9 cellular contexts compared by ENCODE assay signal in the genomic region with DNA sequence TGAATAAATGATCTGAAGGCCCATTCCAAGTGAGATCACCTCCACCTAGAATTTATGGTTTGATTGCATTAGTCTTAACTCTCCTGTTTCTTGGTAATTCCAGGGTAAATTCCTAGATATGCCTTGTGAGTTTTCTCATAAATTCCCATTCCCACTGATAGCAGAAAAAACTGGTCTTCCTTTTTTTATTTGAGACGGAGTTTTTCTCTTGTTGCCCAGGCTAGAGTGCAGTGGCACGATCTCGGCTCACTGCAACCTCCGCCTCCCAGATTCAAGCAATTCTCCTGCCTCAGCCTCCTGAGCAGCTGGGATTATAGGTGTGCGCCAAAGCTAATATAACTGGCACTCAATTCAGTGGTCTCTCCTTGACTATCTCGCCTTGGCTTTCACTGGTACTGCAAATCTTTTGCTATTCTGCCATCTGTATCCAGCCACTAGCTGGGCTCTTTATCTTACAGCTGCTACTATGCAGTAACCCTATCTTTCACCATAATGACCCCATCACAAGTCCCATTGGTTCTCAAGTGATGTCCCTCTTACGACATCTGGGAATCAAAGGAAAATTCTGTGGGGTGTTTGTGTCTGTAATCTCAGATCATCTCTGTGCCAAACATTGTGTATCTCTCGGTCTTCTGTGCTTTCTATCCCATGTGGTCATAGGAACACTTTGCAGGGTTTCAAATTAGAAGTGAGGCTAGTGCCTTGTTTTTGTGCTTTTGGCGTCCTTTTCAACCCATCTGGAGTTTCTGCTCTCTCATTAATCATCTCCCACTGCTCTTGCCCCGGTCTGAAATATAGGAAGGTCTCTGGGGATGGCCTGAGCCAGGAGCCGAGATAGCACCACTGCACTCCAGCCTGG. TPM values are rescaled to one million over a fixed set of nuclear protein-coding genes. Genes with fewer than 3 reads are reported as not detected.
A peak's percentile ranks its signal among the peaks of the same experiment; 100 is the strongest.
DNase-seq lines count a peak whose midpoint lies in the region; ATAC-seq and TF ChIP-seq lines count a peak whose summit lies in the region.
"Had no signal": no experiment of that assay in that cellular context is flagged by ENCODE, and none has a peak within 500 bp of the region (broad histone marks: within the 10 kb centered on the region; RNA-seq: fewer than 3 reads in every experiment).

No MANE protein-coding gene starts in this region.

- ATAC-seq in GM18517 (IDR thresholded peaks at IDR 0.05; ENCODE audit: unreplicated experiment): no peak

- no peak overlapping the region for H3K4me3 Mint-ChIP-seq in activated naive CD4-positive, alpha-beta T cell treated with anti-CD3 and anti-CD28 coated beads for 36 hours
- H3K4me3 Mint-ChIP-seq: activated naive CD8-positive, alpha-beta T cell treated with anti-CD3 and anti-CD28 coated beads, Interleukin-2, amount 10 ng/mL, durations not matched to agents 7 days and 5 days had no signal

- TF ChIP-seq EP300 in transverse colon (IDR thresholded peaks at IDR 0.05; ENCODE audit: low read depth): no peak

- no peak overlapping the region for H2AFZ ChIP-seq in mammary epithelial cell (ENCODE audit: low read depth, low read length)

- H4K20me1 ChIP-seq in mammary epithelial cell (ENCODE audit: insufficient read depth, low read length): no peaks in the 10 kb centered on the region

- no peaks in the 10 kb centered on the region for H3K27me3 ChIP-seq in transverse colon
- no peaks in the 10 kb centered on the region for H3K27me3 ChIP-seq in H7 (ENCODE audit: control insufficient read depth, insufficient read depth, low read length)
- H3K27me3 ChIP-seq in mammary epithelial cell (ENCODE audit: insufficient read depth, low read length): no peaks in the 10 kb centered on the region

- peaks cover 27% of the 10 kb centered on the region for H3K36me3 Mint-ChIP-seq in activated naive CD4-positive, alpha-beta T cell treated with anti-CD3 and anti-CD28 coated beads for 36 hours (ENCODE audit: low read depth)

- H3K4me1 ChIP-seq in transverse colon (peaks cover 0 to 3% (median 0%) of the 10 kb centered on the region in 4 donors), mammary epithelial cell (ENCODE audit: insufficient read depth, low read length) (peaks cover 11% of the 10 kb centered on the region)

- no peak overlapping the region for H3K4me3 ChIP-seq in transverse colon
- H3K4me3 ChIP-seq in H7 (ENCODE audit: insufficient read depth, low read depth, low read length): no peak overlapping the region
- H3K4me3 ChIP-seq in mammary epithelial cell (replicated peaks in 1 of 3; ENCODE audit: insufficient read depth in 1 of 3, low read depth in 2 of 3, low read length in 3 of 3): no peak overlapping the region

- TF ChIP-seq POLR2A in transverse colon (IDR thresholded peaks at IDR 0.05): peak; percentile 10

- no peaks in the 10 kb centered on the region for H3K9me3 Mint-ChIP-seq in activated naive CD4-positive, alpha-beta T cell treated with anti-CD3 and anti-CD28 coated beads for 36 hours
- H3K9me3 Mint-ChIP-seq: activated naive CD8-positive, alpha-beta T cell treated with anti-CD3 and anti-CD28 coated beads, Interleukin-2, amount 10 ng/mL, durations not matched to agents 7 days and 5 days had no signal

- WGBS in transverse colon (ENCODE audit: low coverage in 1 of 2), 2 donors: 70 to 76% methylated on average over 4 to 11 of the region's 11 CpGs
- 80% methylated on average over 11 of the region's 11 CpGs for WGBS in mammary epithelial cell (ENCODE audit: low coverage, missing lambda C conversion rate)

- intact Hi-C loops in activated naive CD4-positive, alpha-beta T cell treated with anti-CD3 and anti-CD28 coated beads for 36 hours (cut with micrococcal nuclease): loop anchor here (1.0 kb wide), 1 partner anchor 15 kb away; a partner anchor contains a TSS
- intact Hi-C loops in transverse colon (cut with DNase I; ENCODE audit: low total_unique reads) (no loop called here), mammary epithelial cell (cut with micrococcal nuclease) (no loop called here)

- H3K27me3 Mint-ChIP-seq in activated naive CD4-positive, alpha-beta T cell treated with anti-CD3 and anti-CD28 coated beads for 36 hours (ENCODE audit: low read depth): no peaks in the 10 kb centered on the region

- dilution Hi-C loops in mammary epithelial cell (cut with HindIII; ENCODE audit: low sequenced_read_pairs): no loop called here

- CTCF ChIA-PET in activated naive CD4-positive, alpha-beta T cell treated with anti-CD3 and anti-CD28 coated beads for 36 hours (lab: Charles Lee): interaction anchor here (1.6 kb wide), 1 partner anchor 45 kb away, joined by 4 read pairs; no protein-coding TSS in a partner anchor
- CTCF ChIA-PET in mammary epithelial cell (lab: Charles Lee; ENCODE audit: low non-redundant PET): no interaction called here

- TF ChIP-seq CTCF in transverse colon (IDR thresholded peaks at IDR 0.05) (no peak), mammary epithelial cell (conservative IDR thresholded peaks at IDR 0.05 in 1 of 2, IDR thresholded peaks at IDR 0.05 in 1 of 2; ENCODE audit: extremely low read depth in 1 of 2, insufficient read depth in 1 of 2, low read depth in 1 of 2, low read length in 2 of 2) (no peak)

- no peak overlapping the region for H3K9ac ChIP-seq in mammary epithelial cell (ENCODE audit: insufficient read depth, low read length)

- H3K4me2 ChIP-seq in mammary epithelial cell (ENCODE audit: insufficient read depth, low read depth, low read length): no peak overlapping the region

- in situ Hi-C loops in transverse colon (cut with MboI; ENCODE audit: low pct_ligation_motif_present in 1 of 4, low pct_unique_long_range_greater_than_20kb in 1 of 4, low sequenced_read_pairs in 3 of 4): loop anchor here in 1 of 4 donors (25.0 kb wide), 1 partner anchor 1972 kb away; a partner anchor contains a TSS
- in situ Hi-C loops in mammary epithelial cell (cut with MboI; ENCODE audit: low sequenced_read_pairs in 2 of 2): no loop called here

- peaks cover 6% of the 10 kb centered on the region for H3K4me1 Mint-ChIP-seq in activated naive CD4-positive, alpha-beta T cell treated with anti-CD3 and anti-CD28 coated beads for 36 hours (ENCODE audit: low read depth)

- BruUV-seq in mammary epithelial cell (replicated peaks; lab: Mats Ljungman, UMichigan): no TSS peak

- H3K27ac ChIP-seq in transverse colon (no peak overlapping the region), mammary epithelial cell (ENCODE audit: insufficient read depth, low read depth, low read length) (no peak overlapping the region)

- H3K36me3 ChIP-seq in transverse colon: peaks cover 0 to 36% (median 15%) of the 10 kb centered on the region in 4 donors
- H3K36me3 ChIP-seq in H7 (replicated peaks; ENCODE audit: control insufficient read depth, insufficient read depth, low read length): peaks cover 9% of the 10 kb centered on the region
- peaks cover 29% of the 10 kb centered on the region for H3K36me3 ChIP-seq in mammary epithelial cell (ENCODE audit: insufficient read depth, low read length)

- H3K9me3 ChIP-seq in transverse colon (no peaks in the 10 kb centered on the region), mammary epithelial cell (replicated peaks; ENCODE audit: insufficient read depth, low read length) (no peaks in the 10 kb centered on the region)

- H3K27ac Mint-ChIP-seq in activated naive CD4-positive, alpha-beta T cell treated with anti-CD3 and anti-CD28 coated beads for 36 hours: peak overlapping the region; percentile 32

- no peak for DNase-seq in activated naive CD4-positive, alpha-beta T cell treated with anti-CD3 and anti-CD28 coated beads for 36 hours
- DNase-seq in activated naive CD4-positive, alpha-beta T cell treated with Interleukin-2 at 50 U/mL for 16 hours: no peak
- peak; percentile 50 for DNase-seq in fibroblast of peridontal ligament (ENCODE audit: extremely low read depth)
- no peak for DNase-seq in transverse colon
- no peak for DNase-seq in H7
- no peak for DNase-seq in mammary epithelial cell
- DNase-seq: activated naive CD8-positive, alpha-beta T cell treated with anti-CD3 and anti-CD28 coated beads, Interleukin-2, amount 10 ng/mL, durations not matched to agents 7 days and 5 days had no signal

- peaks cover 14% of the 10 kb centered on the region for H3K79me2 ChIP-seq in mammary epithelial cell (ENCODE audit: insufficient read depth, low read length)

TF ChIP-seq in PFSK-1, 5 proteins besides CTCF, POLR2A, EP300 and RAD21 (continues in another document):
- peak; percentile 53; the same call in 1 of the 2 replicates for TF ChIP-seq POLR2AphosphoS5 (IDR thresholded peaks at IDR 0.05; ENCODE audit: low read depth, low read length)
- no peak for TF ChIP-seq SIN3A (IDR thresholded peaks at IDR 0.05; ENCODE audit: borderline replicate concordance, insufficient read depth, low read length)

RNA-seq across cellular contexts. Expression of a gene that starts 14.4 kb away (rescaled TPM):
- total RNA-seq in activated naive CD4-positive, alpha-beta T cell treated with anti-CD3 and anti-CD28 coated beads for 36 hours: 100 to 1,000 TPM; 679 to 704 TPM
- polyA plus RNA-seq in PFSK-1 (2012; ENCODE audit: insufficient read length, low read depth): 451 TPM
- 100 to 1,000 TPM; 132 to 406 (median 278) TPM for total RNA-seq in transverse colon
- 572 and 604 TPM in 2 replicates for total RNA-seq in H7 (2014; rRNA removed; shearing (Covaris generic))
- total RNA-seq in mammary epithelial cell: 100 to 1,000 TPM; 335 to 526 TPM
- 346 TPM for polyA plus RNA-seq in mammary epithelial cell
- 535 TPM for polyA minus RNA-seq in mammary epithelial cell

RNA-seq across cellular contexts. Expression of a gene that starts 15.0 kb away (rescaled TPM):
- 10 to 100 TPM; 19.2 to 19.3 TPM for total RNA-seq in activated naive CD4-positive, alpha-beta T cell treated with anti-CD3 and anti-CD28 coated beads for 36 hours
- polyA plus RNA-seq in PFSK-1 (2012; ENCODE audit: insufficient read length, low read depth): 3.4 TPM
- total RNA-seq in transverse colon: 10 to 100 TPM in 2 of 4 donors, 1 to 10 TPM in 2; 1.8 to 13.1 (median 9.1) TPM
- total RNA-seq in H7 (2014; rRNA removed; shearing (Covaris generic)): 10.7 and 12.3 TPM in 2 replicates
- total RNA-seq in mammary epithelial cell: 10 to 100 TPM in 1 of 2 donors, 1 to 10 TPM in 1; 3.7 to 12.1 TPM
- polyA plus RNA-seq in mammary epithelial cell: 1.1 TPM
- 1.6 TPM for polyA minus RNA-seq in mammary epithelial cell

RNA-seq across cellular contexts. Expression of a gene that starts 44.3 kb away (rescaled TPM):
- total RNA-seq in activated naive CD4-positive, alpha-beta T cell treated with anti-CD3 and anti-CD28 coated beads for 36 hours: 1 to 10 TPM; 2.7 to 3.8 TPM
- 1.7 TPM for polyA plus RNA-seq in PFSK-1 (2012; ENCODE audit: insufficient read length, low read depth)
- total RNA-seq in transverse colon: 1 to 10 TPM in 3 of 4 donors, under 1 TPM in 1; 0.75 to 5.2 (median 3.6) TPM
- total RNA-seq in H7 (2014; rRNA removed; shearing (Covaris generic)): 1.8 and 2.7 TPM in 2 replicates
- 1 to 10 TPM; 4.2 to 5.1 TPM for total RNA-seq in mammary epithelial cell
- 0.68 TPM for polyA plus RNA-seq in mammary epithelial cell
- not detected for polyA minus RNA-seq in mammary epithelial cell
